ENCODE assay signal across 7 cellular contexts in genomic region chr22:21015051-21016006, GRCh38. TPM values are rescaled to one million over a fixed set of nuclear protein-coding genes. Genes with fewer than 3 reads are reported as not detected.
DNase-seq lines count a peak whose midpoint lies in the region; ATAC-seq and TF ChIP-seq lines count a peak whose summit lies in the region.

P2RX6 (plus strand) TSS chr22:21015165; CDS start chr22:21015175, 10 bp downstream.

- peak within 1 kb of the TSS; percentile 90 for H2BK120ac ChIP-seq in IMR-90 (ENCODE audit: low read depth, low read length)

- H3K23ac ChIP-seq in IMR-90 (ENCODE audit: low read depth, low read length), result peak within 1 kb of the TSS; percentile 64

- peak within 1 kb of the TSS; percentile 90 for H3K14ac ChIP-seq in IMR-90 (replicated peaks; ENCODE audit: low read depth, low read length)

- no TSS peak for BruUV-seq in IMR-90 (replicated peaks; lab: Mats Ljungman, UMichigan)

- H3K79me1 ChIP-seq in IMR-90 (ENCODE audit: low read depth in 1 of 2, low read length in 2 of 2), result 0 out of 4 replicates have a peak, but pooled peaks cover 0 to 5% of the 10 kb centered on the region in 2 experiments

- TF ChIP-seq CTCF in IMR-90 (conservative IDR thresholded peaks at IDR 0.05; ENCODE audit: low read depth, low read length), result no peak

- TF ChIP-seq RAD21 in IMR-90 (IDR thresholded peaks at IDR 0.05; ENCODE audit: low read length), result no peak

- no peak within 1 kb of the TSS; the same call in 1 of the 2 replicates for H4K91ac ChIP-seq in IMR-90 (ENCODE audit: insufficient read depth, low read depth, low read length)

- H3K18ac ChIP-seq in IMR-90 (ENCODE audit: low read depth, low read length), result peak within 1 kb of the TSS; percentile 52

- H4K8ac ChIP-seq in IMR-90 (ENCODE audit: low read depth in 2 of 2, low read length in 2 of 2), result peak within 1 kb of the TSS; percentile 19 to 94; a peak in 3 of 4 replicates

- peak within 1 kb of the TSS; percentile 32; the same call in 1 of the 2 replicates for H2BK20ac ChIP-seq in IMR-90 (ENCODE audit: low read depth, low read length)

- H3K4me2 ChIP-seq in IMR-90 (ENCODE audit: low read depth, low read length), result peak within 1 kb of the TSS; percentile 85

- no peak within 1 kb of the TSS for H3K56ac ChIP-seq in IMR-90 (ENCODE audit: extremely low read depth, insufficient read depth, low read length)

- peak within 1 kb of the TSS; percentile 40 for H4K5ac ChIP-seq in IMR-90 (ENCODE audit: low read depth, low read length)

- peaks cover 3% of the 10 kb centered on the region; the same call in 1 of the 2 replicates for H3K27me3 ChIP-seq in IMR-90 (ENCODE audit: control insufficient read depth, insufficient read depth, low read length)
- no peaks in the 10 kb centered on the region for H3K27me3 ChIP-seq in stomach smooth muscle (ENCODE audit: control insufficient read depth in 1 of 2, insufficient read depth in 2 of 2, low read length in 2 of 2)

- peak within 1 kb of the TSS; percentile 79 for H3K4ac ChIP-seq in IMR-90 (ENCODE audit: low read depth, low read length)

- DNase-seq in IMR-90, result peak; percentile 13
- DNase-seq in activated naive CD4-positive, alpha-beta T cell treated with anti-CD3 and anti-CD28 coated beads, Interleukin-2, amount 50 U/mL, for 72 hours (ENCODE audit: low spot score in 2 of 2), result no peak

- POLR2A ChIA-PET in IMR-90 (lab: Charles Lee; ENCODE audit: unreplicated experiment), result interaction anchor here (1.1 kb wide), 1 partner anchor 13 kb away, joined by 3 read pairs; the partner anchor contains the start of gene THAP7

- in situ Hi-C loops in IMR-90 (cut with MboI; ENCODE audit: low sequenced_read_pairs), result loop anchor here (10.0 kb wide), 1 partner anchor 79 kb away; no protein-coding TSS in a partner anchor

- dilution Hi-C loops in IMR-90 (cut with HindIII; ENCODE audit: low sequenced_read_pairs, unreplicated experiment), result no loop called here

- no peaks in the 10 kb centered on the region for H3K9me3 Mint-ChIP-seq in activated naive CD4-positive, alpha-beta T cell treated with anti-CD3 and anti-CD28 coated beads, Interleukin-2, amount 50 U/mL, for 72 hours

- H2BK15ac ChIP-seq in IMR-90 (ENCODE audit: low read depth, low read length), result peak within 1 kb of the TSS; percentile 3; the same call in 1 of the 3 replicates

- CTCF ChIA-PET in IMR-90 (lab: Yijun Ruan, JAX), result interaction anchor here (0.6 kb wide), 1 partner anchor 72 kb away, joined by 5 read pairs; no protein-coding TSS in a partner anchor

- H2AK5ac ChIP-seq in IMR-90 (ENCODE audit: low read depth, low read length), result peak within 1 kb of the TSS; percentile 66

- H2AFZ ChIP-seq in IMR-90 (replicated peaks; ENCODE audit: low read length, poor library complexity), result peak within 1 kb of the TSS; percentile 100

- H3K9ac ChIP-seq in IMR-90 (ENCODE audit: low read depth, low read length) (peak within 1 kb of the TSS; percentile 55), stomach smooth muscle (ENCODE audit: low read length in 2 of 2) (peak within 1 kb of the TSS; percentile 60 to 64)

- peaks cover 14% of the 10 kb centered on the region for H3K4me1 ChIP-seq in IMR-90 (ENCODE audit: control insufficient read depth, insufficient read depth, low read length)
- peaks cover 24% of the 10 kb centered on the region for H3K4me1 ChIP-seq in stomach smooth muscle (ENCODE audit: control insufficient read depth, insufficient read depth, low read length)

- intact Hi-C loops in IMR-90 (cut with micrococcal nuclease), result loop anchor here (2.0 kb wide), 1 partner anchor 29 kb away; the partner anchor contains the start of gene LRRC74B

- H2BK5ac ChIP-seq in IMR-90 (ENCODE audit: low read depth, low read length, poor library complexity, severe bottlenecking), result peak within 1 kb of the TSS; percentile 87

- H3K4me3 ChIP-seq in IMR-90 (ENCODE audit: insufficient read depth, low read depth, low read length) (peak within 1 kb of the TSS; percentile 52), iPS-11a (ENCODE audit: low read depth, low read length) (peak within 1 kb of the TSS; percentile 54), stomach smooth muscle (ENCODE audit: low read length in 2 of 2) (peak within 1 kb of the TSS; percentile 79 to 82)

- peak within 1 kb of the TSS; percentile 82 for H2AK9ac ChIP-seq in IMR-90 (replicated peaks; ENCODE audit: low read depth, low read length, poor library complexity)

- H3K27ac ChIP-seq in IMR-90 (ENCODE audit: insufficient read depth, low read length) (peak within 1 kb of the TSS; percentile 88), stomach smooth muscle (ENCODE audit: low read length) (peak within 1 kb of the TSS; percentile 49)

- WGBS in IMR-90 (ENCODE audit: extremely low coverage in 2 of 2, insufficient read length in 1 of 2), 2 experiments, result 32% methylated on average over 3 of the region's 18 CpGs; no CpG with 5 or more reads in 1 of the 2 experiments

- ATAC-seq in IMR-90 (ENCODE audit: low read depth), result peak; percentile 47
- no peak for ATAC-seq in activated naive CD4-positive, alpha-beta T cell treated with anti-CD3 and anti-CD28 coated beads, Interleukin-2, amount 50 U/mL, for 72 hours
- no peak for ATAC-seq in GM21737 (IDR thresholded peaks at IDR 0.05; ENCODE audit: unreplicated experiment)
- no peak for ATAC-seq in GM19324 (IDR thresholded peaks at IDR 0.05; ENCODE audit: low FRiP score, unreplicated experiment)
- ATAC-seq in GM18861 (IDR thresholded peaks at IDR 0.05; ENCODE audit: unreplicated experiment), result no peak

- H3K9me1 ChIP-seq in IMR-90 (ENCODE audit: insufficient read depth, low read length), result peaks cover 6% of the 10 kb centered on the region; the same call in 1 of the 2 replicates

- H3K36me3 ChIP-seq in IMR-90 (ENCODE audit: control insufficient read depth, insufficient read depth, low read length), result no peaks in the 10 kb centered on the region
- no peaks in the 10 kb centered on the region for H3K36me3 ChIP-seq in stomach smooth muscle (ENCODE audit: control insufficient read depth in 2 of 2, insufficient read depth in 2 of 2, low read length in 2 of 2)

- H3K36me3 Mint-ChIP-seq in activated naive CD4-positive, alpha-beta T cell treated with anti-CD3 and anti-CD28 coated beads, Interleukin-2, amount 50 U/mL, for 72 hours, result no peaks in the 10 kb centered on the region

- peaks cover 4% of the 10 kb centered on the region; the same call in 1 of the 2 replicates for H4K20me1 ChIP-seq in IMR-90 (ENCODE audit: insufficient read depth, low read length)

- H3K9me3 ChIP-seq in IMR-90 (ENCODE audit: control insufficient read depth, insufficient read depth, low read length), result no peaks in the 10 kb centered on the region
- H3K9me3 ChIP-seq in stomach smooth muscle (ENCODE audit: control insufficient read depth in 2 of 2, low read length in 2 of 2), result no peaks in the 10 kb centered on the region

- peak within 1 kb of the TSS; percentile 76 to 93 for H3K27ac Mint-ChIP-seq in activated naive CD4-positive, alpha-beta T cell treated with anti-CD3 and anti-CD28 coated beads, Interleukin-2, amount 50 U/mL, for 72 hours

- no peak for TF ChIP-seq POLR2A in IMR-90 (IDR thresholded peaks at IDR 0.05; ENCODE audit: low read depth, low read length)

TF ChIP-seq in IMR-90, 13 proteins besides CTCF, POLR2A, EP300 and RAD21:
- TF ChIP-seq RCOR1 (IDR thresholded peaks at IDR 0.05; ENCODE audit: insufficient replicate concordance, low read length) (no peak), BHLHE40 (IDR thresholded peaks at IDR 0.05; ENCODE audit: low read depth, low read length) (0 out of 2 replicates have a peak, but pooled peaks have one; percentile 7), CEBPB (IDR thresholded peaks at IDR 0.05; ENCODE audit: low read depth, low read length) (no peak), NFE2L2 (IDR thresholded peaks at IDR 0.05; ENCODE audit: low read depth, low read length) (peak; percentile 21; the same call in 1 of the 2 replicates), SMC3 (IDR thresholded peaks at IDR 0.05; ENCODE audit: low read depth, low read length) (no peak), ELK1 (IDR thresholded peaks at IDR 0.05; ENCODE audit: borderline replicate concordance, low read depth, low read length) (no peak), MAFK (IDR thresholded peaks at IDR 0.05; ENCODE audit: low read depth, low read length) (no peak), FOS (IDR thresholded peaks at IDR 0.05; ENCODE audit: low read depth, low read length) (0 out of 2 replicates have a peak, but pooled peaks have one; percentile 25), MAZ (IDR thresholded peaks at IDR 0.05; ENCODE audit: borderline replicate concordance, low read depth, low read length) (no peak), CHD1 (IDR thresholded peaks at IDR 0.05; ENCODE audit: low read depth, low read length) (no peak), RFX5 (IDR thresholded peaks at IDR 0.05; ENCODE audit: low read depth, low read length) (no peak), MXI1 (IDR thresholded peaks at IDR 0.05; ENCODE audit: borderline replicate concordance, low read depth, low read length) (peak; percentile 53; the same call in 1 of the 2 replicates)
- TF ChIP-seq, protein P1, sequence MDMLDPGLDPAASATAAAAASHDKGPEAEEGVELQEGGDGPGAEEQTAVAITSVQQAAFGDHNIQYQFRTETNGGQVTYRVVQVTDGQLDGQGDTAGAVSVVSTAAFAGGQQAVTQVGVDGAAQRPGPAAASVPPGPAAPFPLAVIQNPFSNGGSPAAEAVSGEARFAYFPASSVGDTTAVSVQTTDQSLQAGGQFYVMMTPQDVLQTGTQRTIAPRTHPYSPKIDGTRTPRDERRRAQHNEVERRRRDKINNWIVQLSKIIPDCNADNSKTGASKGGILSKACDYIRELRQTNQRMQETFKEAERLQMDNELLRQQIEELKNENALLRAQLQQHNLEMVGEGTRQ (IDR thresholded peaks at IDR 0.05; ENCODE audit: low read depth, low read length), result no peak

RNA-seq across cellular contexts. Expression of gene P2RX6, which starts in this region (rescaled TPM):
- total RNA-seq in IMR-90 (2012; rRNA removed), result 0.56 and 0.90 TPM in 2 replicates
- 1.4 and 1.6 TPM in 2 replicates for polyA plus RNA-seq in IMR-90 (2012; rRNA removed)
- polyA plus RNA-seq in IMR-90 (2012; cell fraction: cytosol; rRNA removed), result 1.0 and 1.2 TPM in 2 replicates
- polyA plus RNA-seq in IMR-90 (2012; cell fraction: nucleus; rRNA removed; ENCODE audit: low replicate concordance), result 16.1 and 24.8 TPM in 2 replicates
- under 1 TPM in 1 of 2 donors, not detected in 1; 0.34 TPM for total RNA-seq in activated naive CD4-positive, alpha-beta T cell treated with anti-CD3 and anti-CD28 coated beads, Interleukin-2, amount 50 U/mL, for 72 hours
